ENCODE assay signal across 12 cellular contexts in the genomic region with DNA sequence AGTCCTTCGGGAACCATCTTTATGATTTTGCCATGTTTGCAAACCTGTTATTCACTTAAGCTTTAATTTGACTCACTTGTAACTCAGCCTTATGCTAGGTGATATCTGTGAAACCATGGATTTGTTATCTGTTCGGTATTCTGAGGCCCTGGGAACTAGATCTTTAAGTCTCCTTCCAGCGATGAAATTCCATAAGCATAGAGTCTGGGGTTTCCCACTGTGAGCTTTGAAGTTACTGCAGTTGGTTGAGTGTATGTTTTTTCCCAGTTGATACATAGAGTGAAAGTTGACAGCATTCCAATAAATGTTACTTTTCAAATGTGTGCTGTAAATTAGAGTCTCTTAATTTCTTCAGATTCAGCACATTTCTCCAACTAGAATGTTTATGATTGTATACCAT.
"Had no signal": no experiment of that assay in that cellular context is flagged by ENCODE, and none has a peak within 500 bp of the region (broad histone marks: within the 10 kb centered on the region; RNA-seq: fewer than 3 reads in every experiment).

No MANE protein-coding gene starts in this region.

- H3K9me3 Mint-ChIP-seq: activated CD4-positive, alpha-beta memory T cell treated with anti-CD3 and anti-CD28 coated beads, Interleukin-2, amount 10 ng/mL, durations not matched to agents 7 days and 5 days; stimulated activated naive CD8-positive, alpha-beta T cell treated with anti-CD3 and anti-CD28 coated beads, Interleukin-15, Interleukin-2, amounts not matched to agents 100 ng/mL and 50 ng/mL, for 24 hours had no signal

- H3K9ac ChIP-seq: SK-N-SH had no signal

- ATAC-seq: activated CD4-positive, CD25-positive, alpha-beta regulatory T cell treated with anti-CD3 and anti-CD28 coated beads, Interleukin-2, amount 50 U/mL, for 24 hours; heart left ventricle; left lobe of liver had no signal

- H3K4me3 ChIP-seq: coronary artery, heart left ventricle, sigmoid colon, upper lobe of left lung had no signal

- H3K27me3 Mint-ChIP-seq: activated CD4-positive, alpha-beta memory T cell treated with anti-CD3 and anti-CD28 coated beads, Interleukin-2, amount 10 ng/mL, durations not matched to agents 7 days and 5 days; stimulated activated naive CD8-positive, alpha-beta T cell treated with anti-CD3 and anti-CD28 coated beads, Interleukin-15, Interleukin-2, amounts not matched to agents 100 ng/mL and 50 ng/mL, for 24 hours had no signal

- H3K4me2 ChIP-seq: SK-N-SH had no signal

- H3K27ac Mint-ChIP-seq: stimulated activated naive CD8-positive, alpha-beta T cell treated with anti-CD3 and anti-CD28 coated beads, Interleukin-15, Interleukin-2, amounts not matched to agents 100 ng/mL and 50 ng/mL, for 24 hours had no signal

- DNase-seq: effector CD8-positive, alpha-beta T cell; heart left ventricle; islet precursor cell; sigmoid colon; SK-N-SH; stimulated activated CD4-positive, alpha-beta T cell treated with anti-CD3 and anti-CD28 coated beads, Interleukin-12 subunit alpha, Interleukin-12 subunit beta, amount 100 ng/mL, for 4 hours; upper lobe of left lung had no signal

- H3K4me3 Mint-ChIP-seq: stimulated activated naive CD8-positive, alpha-beta T cell treated with anti-CD3 and anti-CD28 coated beads, Interleukin-15, Interleukin-2, amounts not matched to agents 100 ng/mL and 50 ng/mL, for 24 hours had no signal

- H3K27me3 ChIP-seq: heart left ventricle, sigmoid colon, upper lobe of left lung had no signal

- H3K27ac ChIP-seq: coronary artery, sigmoid colon, upper lobe of left lung had no signal

- H3K9me3 ChIP-seq: heart left ventricle, sigmoid colon, SK-N-SH, upper lobe of left lung had no signal
